Comparison of ENCODE assay signal across 21 cellular contexts in genomic region chr1:203404546-203404945, GRCh38. TPM values are rescaled to one million over a fixed set of nuclear protein-coding genes. Genes with fewer than 3 reads are reported as not detected.
"Had no signal": no experiment of that assay in that cellular context is flagged by ENCODE, and none has a peak within 500 bp of the region (broad histone marks: within the 10 kb centered on the region; RNA-seq: fewer than 3 reads in every experiment).

No MANE protein-coding gene starts in this region.

- H3K4me3 ChIP-seq: mucosa of descending colon, smooth muscle cell, thyroid gland had no signal

- DNase-seq: activated CD4-positive, alpha-beta T cell treated with anti-CD3 and anti-CD28 coated beads, Interleukin-2, amount 50 U/mL, for 4 hours; activated CD8-positive, alpha-beta memory T cell treated with anti-CD3 and anti-CD28 coated beads for 24 hours; activated CD8-positive, alpha-beta memory T cell treated with anti-CD3 and anti-CD28 coated beads, Interleukin-2, amount 50 U/mL, for 4 hours; activated T-cell treated with anti-CD3 and anti-CD28 coated beads, Interleukin-2, amount 50 U/mL, for 24 hours; cerebellar nuclear complex; cortex of kidney; endodermal cell; kidney; mucosa of descending colon; nucleus accumbens; stimulated activated CD4-positive, alpha-beta T cell treated with anti-CD3 and anti-CD28 coated beads, Interleukin-2, amount 100 ng/mL, for 48 hours; stimulated activated naive CD4-positive, alpha-beta T cell treated with Interleukin-2 at 50 U/mL for 16 hours; T1000; thyroid gland had no signal

- H3K36me3 ChIP-seq: thyroid gland had no signal

- ATAC-seq: activated naive CD4-positive, alpha-beta T cell treated with anti-CD3 and anti-CD28 coated beads, Interleukin-2, amount 50 U/mL, for 72 hours; activated T-helper 17 cell treated with anti-CD3 and anti-CD28 coated beads, Interleukin-2, amount 50 U/mL, for 72 hours; left lobe of liver; mucosa of descending colon; sciatic nerve; WTC11 had no signal

- H3K9me3 ChIP-seq: mucosa of descending colon, thyroid gland had no signal

- H3K27me3 ChIP-seq: thyroid gland had no signal

RNA-seq across cellular contexts. Expression of gene FMOD, which starts 53.6 kb away (rescaled TPM):
- total RNA-seq: astrocyte had no signal
